In the genomic region with DNA sequence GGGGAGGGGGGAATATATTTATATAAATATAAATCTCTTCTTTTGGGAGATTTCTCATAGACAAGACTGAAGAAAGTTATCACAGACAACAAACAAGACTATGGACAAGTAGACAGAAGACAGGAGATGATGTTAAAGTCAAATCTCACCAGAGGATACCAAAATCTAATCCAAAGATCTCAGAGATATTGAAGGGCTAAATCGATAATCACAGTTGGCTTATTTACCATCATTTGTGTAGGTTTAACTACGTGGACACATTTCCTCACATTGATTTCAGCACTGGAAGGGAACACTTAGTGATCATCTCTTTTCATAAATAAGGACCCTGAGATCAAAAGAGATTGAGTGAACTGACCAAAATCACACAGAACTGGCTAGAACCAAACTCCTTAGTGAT, we compare ENCODE assay signal across 18 cellular contexts.
"Had no signal": no experiment of that assay in that cellular context is flagged by ENCODE, and none has a peak within 500 bp of the region (broad histone marks: within the 10 kb centered on the region; RNA-seq: fewer than 3 reads in every experiment).

No MANE protein-coding gene starts in this region.

- DNase-seq: activated CD4-positive, alpha-beta T cell treated with anti-CD3 and anti-CD28 coated beads for 4 hours; activated naive CD4-positive, alpha-beta T cell treated with anti-CD3 and anti-CD28 coated beads, Interleukin-2, amount 10 ng/mL, durations not matched to agents 7 days and 5 days; central memory CD4-positive, alpha-beta T cell; effector CD8-positive, alpha-beta T cell; heart right ventricle; left lung; mesendoderm; nucleus accumbens; stimulated activated naive CD4-positive, alpha-beta T cell; T-cell; upper lobe of right lung had no signal

- H3K4me2 ChIP-seq: smooth muscle cell had no signal

- H3K9me3 Mint-ChIP-seq: activated T-helper 17 cell treated with anti-CD3 and anti-CD28 coated beads, Interleukin-2, amount 50 U/mL, for 72 hours; T-cell had no signal

- H3K27ac ChIP-seq: coronary artery, heart right ventricle, left lung, right atrium auricular region, upper lobe of right lung, VCaP had no signal

- H3K9me3 ChIP-seq: heart right ventricle, left lung, right atrium auricular region, upper lobe of right lung had no signal

- H3K4me3 ChIP-seq: coronary artery, heart right ventricle, left lung, right atrium auricular region, smooth muscle cell, upper lobe of right lung had no signal

- H3K36me3 Mint-ChIP-seq: T-cell had no signal

- H3K27me3 Mint-ChIP-seq: activated naive CD4-positive, alpha-beta T cell treated with anti-CD3 and anti-CD28 coated beads, Interleukin-2, amount 10 ng/mL, durations not matched to agents 7 days and 5 days; activated T-helper 17 cell treated with anti-CD3 and anti-CD28 coated beads, Interleukin-2, amount 50 U/mL, for 72 hours; T-cell had no signal

- ATAC-seq: activated T-helper 17 cell treated with anti-CD3 and anti-CD28 coated beads, Interleukin-2, amount 50 U/mL, for 72 hours; heart right ventricle; left lung; T-cell; upper lobe of right lung had no signal

- H3K4me3 Mint-ChIP-seq: activated naive CD4-positive, alpha-beta T cell treated with anti-CD3 and anti-CD28 coated beads, Interleukin-2, amount 10 ng/mL, durations not matched to agents 7 days and 5 days; activated T-helper 17 cell treated with anti-CD3 and anti-CD28 coated beads, Interleukin-2, amount 50 U/mL, for 72 hours; T-cell had no signal

- H3K27ac Mint-ChIP-seq: activated naive CD4-positive, alpha-beta T cell treated with anti-CD3 and anti-CD28 coated beads, Interleukin-2, amount 10 ng/mL, durations not matched to agents 7 days and 5 days; activated T-helper 17 cell treated with anti-CD3 and anti-CD28 coated beads, Interleukin-2, amount 50 U/mL, for 72 hours had no signal

- FAIRE-seq: frontal cortex, keratinocyte had no signal

- H3K36me3 ChIP-seq: heart right ventricle, left lung, right atrium auricular region, upper lobe of right lung had no signal

- H3K27me3 ChIP-seq: heart right ventricle, left lung, right atrium auricular region, upper lobe of right lung had no signal
